ENCODE assay signal across 1 cellular context in the genomic region with DNA sequence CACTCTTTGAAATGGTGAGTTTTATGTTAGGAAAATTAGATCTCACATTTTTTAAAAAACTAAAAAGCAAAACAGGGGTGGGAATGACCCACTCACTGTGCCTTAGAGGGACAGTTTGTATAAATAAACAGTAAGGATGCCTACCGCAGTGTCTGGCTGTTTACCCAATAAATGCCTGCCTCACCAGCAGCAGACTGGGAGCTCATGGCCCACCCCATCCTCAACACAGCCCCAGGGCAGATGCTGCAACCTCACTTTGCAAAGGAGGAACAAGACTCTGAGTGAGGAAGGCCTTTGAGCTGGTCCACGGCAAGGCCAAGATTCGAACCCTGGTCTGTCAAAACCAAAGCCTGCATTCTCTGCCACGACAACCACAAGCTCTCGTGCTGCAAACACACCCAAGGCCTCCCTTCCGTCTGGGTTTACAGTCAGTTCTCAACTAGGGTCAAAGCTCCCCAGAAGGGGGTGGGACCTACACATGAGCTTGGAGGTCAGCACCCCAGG.
A peak's percentile ranks its signal among the peaks of the same experiment; 100 is the strongest.
TF ChIP-seq lines count a peak whose summit lies in the region.

No MANE protein-coding gene starts in this region.

TF ChIP-seq in K562, 482 proteins besides CTCF, POLR2A, EP300 and RAD21 (continued from another document):
- TF ChIP-seq, protein P1, sequence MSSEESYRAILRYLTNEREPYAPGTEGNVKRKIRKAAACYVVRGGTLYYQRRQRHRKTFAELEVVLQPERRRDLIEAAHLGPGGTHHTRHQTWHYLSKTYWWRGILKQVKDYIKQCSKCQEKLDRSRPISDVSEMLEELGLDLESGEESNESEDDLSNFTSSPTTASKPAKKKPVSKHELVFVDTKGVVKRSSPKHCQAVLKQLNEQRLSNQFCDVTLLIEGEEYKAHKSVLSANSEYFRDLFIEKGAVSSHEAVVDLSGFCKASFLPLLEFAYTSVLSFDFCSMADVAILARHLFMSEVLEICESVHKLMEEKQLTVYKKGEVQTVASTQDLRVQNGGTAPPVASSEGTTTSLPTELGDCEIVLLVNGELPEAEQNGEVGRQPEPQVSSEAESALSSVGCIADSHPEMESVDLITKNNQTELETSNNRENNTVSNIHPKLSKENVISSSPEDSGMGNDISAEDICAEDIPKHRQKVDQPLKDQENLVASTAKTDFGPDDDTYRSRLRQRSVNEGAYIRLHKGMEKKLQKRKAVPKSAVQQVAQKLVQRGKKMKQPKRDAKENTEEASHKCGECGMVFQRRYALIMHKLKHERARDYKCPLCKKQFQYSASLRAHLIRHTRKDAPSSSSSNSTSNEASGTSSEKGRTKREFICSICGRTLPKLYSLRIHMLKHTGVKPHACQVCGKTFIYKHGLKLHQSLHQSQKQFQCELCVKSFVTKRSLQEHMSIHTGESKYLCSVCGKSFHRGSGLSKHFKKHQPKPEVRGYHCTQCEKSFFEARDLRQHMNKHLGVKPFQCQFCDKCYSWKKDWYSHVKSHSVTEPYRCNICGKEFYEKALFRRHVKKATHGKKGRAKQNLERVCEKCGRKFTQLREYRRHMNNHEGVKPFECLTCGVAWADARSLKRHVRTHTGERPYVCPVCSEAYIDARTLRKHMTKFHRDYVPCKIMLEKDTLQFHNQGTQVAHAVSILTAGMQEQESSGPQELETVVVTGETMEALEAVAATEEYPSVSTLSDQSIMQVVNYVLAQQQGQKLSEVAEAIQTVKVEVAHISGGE (CRISPR knock-in tag; IDR thresholded peaks at IDR 0.05): peak in 1 of 3 experiments; percentile 95; a peak in 1 of 6 replicates
